32 cellular contexts compared by ENCODE assay signal in the genomic region with DNA sequence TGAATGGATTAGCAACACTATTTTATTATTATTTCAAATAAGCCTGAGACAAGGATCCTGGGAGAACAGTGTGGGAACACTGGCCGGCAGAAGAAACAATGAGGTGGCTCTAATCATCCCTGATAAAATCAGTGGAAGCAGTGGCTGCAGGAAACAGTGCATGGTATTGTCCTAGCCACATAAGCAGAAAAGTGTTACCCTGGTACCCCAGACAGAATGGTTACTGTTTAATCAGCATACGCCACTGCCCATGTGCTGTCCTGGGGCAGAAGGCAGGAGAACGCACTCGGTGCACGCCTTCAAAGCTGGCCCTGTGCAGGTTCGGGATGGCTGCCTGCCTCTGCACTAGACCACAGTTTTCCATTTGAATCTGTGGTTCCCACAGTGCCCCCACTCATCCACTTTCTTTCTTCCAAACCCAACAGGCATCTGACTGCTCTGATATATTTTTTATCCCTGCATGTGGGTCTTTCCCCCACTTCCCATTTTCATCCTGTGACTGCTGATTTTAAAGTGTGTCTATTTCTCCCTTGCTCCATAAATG. TPM values are rescaled to one million over a fixed set of nuclear protein-coding genes. Genes with fewer than 3 reads are reported as not detected.
"Had no signal": no experiment of that assay in that cellular context is flagged by ENCODE, and none has a peak within 500 bp of the region (broad histone marks: within the 10 kb centered on the region; RNA-seq: fewer than 3 reads in every experiment).

No MANE protein-coding gene starts in this region.

- DNase-seq: activated CD4-positive, alpha-beta T cell treated with anti-CD3 and anti-CD28 coated beads for 48 hours; activated CD4-positive, alpha-beta T cell treated with anti-CD3 and anti-CD28 coated beads, Interleukin-2, amount 50 U/mL, for 48 hours; activated CD8-positive, alpha-beta memory T cell treated with anti-CD3 and anti-CD28 coated beads for 24 hours; activated gamma-delta T cell; activated naive CD4-positive, alpha-beta T cell treated with anti-CD3 and anti-CD28 coated beads, Interleukin-2, amount 50 U/mL, for 16 hours; activated T-cell treated with anti-CD3 and anti-CD28 coated beads, Interleukin-2, amount 50 U/mL, for 24 hours; amniotic stem cell; cortex of kidney; effector memory CD8-positive, alpha-beta T cell; erythroblast; heart left ventricle; immature natural killer cell; midbrain; natural killer cell; ovary; retina; small intestine; stimulated activated CD4-positive, alpha-beta T cell treated with anti-CD3 and anti-CD28 coated beads, Interleukin-4, amount 100 ng/mL, for 4 hours; stimulated activated CD8-positive, alpha-beta memory T cell treated with anti-CD3 and anti-CD28 coated beads, Interleukin-4, amount 100 ng/mL, for 48 hours; stomach; T-helper 9 cell; WERI-Rb-1 had no signal

- H3K9me3 ChIP-seq: heart left ventricle, neutrophil, ovary, prostate gland, stomach, tibial nerve had no signal

- H3K36me3 Mint-ChIP-seq: immature natural killer cell; memory B cell; natural killer cell; stimulated activated memory B cell treated with anti-CD40 and anti-IgM and Interleukin-4, amounts not matched to agents 10 μg/mL and 1 μg/mL and 100 μg/mL, for 72 hours had no signal

- H3K4me1 ChIP-seq: prostate gland had no signal

- H3K4me1 Mint-ChIP-seq: immature natural killer cell; natural killer cell; stimulated activated memory B cell treated with anti-CD40 and anti-IgM and Interleukin-4, amounts not matched to agents 10 μg/mL and 1 μg/mL and 100 μg/mL, for 72 hours had no signal

- H3K4me3 Mint-ChIP-seq: activated T-cell treated with anti-CD3 and anti-CD28 coated beads, Interleukin-2, amount 50 U/mL, for 24 hours; effector memory CD8-positive, alpha-beta T cell; immature natural killer cell; memory B cell; natural killer cell; stimulated activated memory B cell treated with anti-CD40 and anti-IgM and Interleukin-4, amounts not matched to agents 10 μg/mL and 1 μg/mL and 100 μg/mL, for 72 hours; T-helper 1 cell treated with Interleukin-12 subunit alpha and Interleukin-12 subunit beta and Interleukin-4 antibody, amounts not matched to agents 30 μg/mL and 1 μg/mL, for 36 hours had no signal

- H3K27ac Mint-ChIP-seq: activated T-cell treated with anti-CD3 and anti-CD28 coated beads, Interleukin-2, amount 50 U/mL, for 24 hours; effector memory CD8-positive, alpha-beta T cell; immature natural killer cell; memory B cell; natural killer cell; stimulated activated memory B cell treated with anti-CD40 and anti-IgM and Interleukin-4, amounts not matched to agents 10 μg/mL and 1 μg/mL and 100 μg/mL, for 72 hours; T-helper 1 cell treated with Interleukin-12 subunit alpha and Interleukin-12 subunit beta and Interleukin-4 antibody, amounts not matched to agents 30 μg/mL and 1 μg/mL, for 36 hours had no signal

- H3K9me3 Mint-ChIP-seq: activated T-cell treated with anti-CD3 and anti-CD28 coated beads, Interleukin-2, amount 50 U/mL, for 24 hours; T-helper 1 cell treated with Interleukin-12 subunit alpha and Interleukin-12 subunit beta and Interleukin-4 antibody, amounts not matched to agents 30 μg/mL and 1 μg/mL, for 36 hours had no signal

- ATAC-seq: activated CD4-positive, CD25-positive, alpha-beta regulatory T cell treated with anti-CD3 and anti-CD28 coated beads, Interleukin-2, amount 50 U/mL, for 24 hours; effector memory CD8-positive, alpha-beta T cell; heart left ventricle; sciatic nerve had no signal

- H3K36me3 ChIP-seq: heart left ventricle, neutrophil, ovary, prostate gland, stomach, tibial nerve, WERI-Rb-1 had no signal

- H3K4me3 ChIP-seq: heart left ventricle, ovary, prostate gland, stomach, tibial nerve had no signal

- H3K27me3 ChIP-seq: neutrophil, ovary, tibial nerve had no signal

- FAIRE-seq: astrocyte, small intestine had no signal

- H3K27me3 Mint-ChIP-seq: activated T-cell treated with anti-CD3 and anti-CD28 coated beads, Interleukin-2, amount 50 U/mL, for 24 hours; effector memory CD8-positive, alpha-beta T cell had no signal

- H3K27ac ChIP-seq: heart left ventricle, neutrophil, ovary, prostate gland, stomach, tibial nerve, WERI-Rb-1 had no signal

RNA-seq across cellular contexts. Expression of gene OPCML, which starts 25.7 kb away (rescaled TPM):
- total RNA-seq: fibroblast of villous mesenchyme, natural killer cell had no signal
- polyA plus RNA-seq: immature natural killer cell had no signal
